ENCODE assay signal across 2 cellular contexts in the genomic region with DNA sequence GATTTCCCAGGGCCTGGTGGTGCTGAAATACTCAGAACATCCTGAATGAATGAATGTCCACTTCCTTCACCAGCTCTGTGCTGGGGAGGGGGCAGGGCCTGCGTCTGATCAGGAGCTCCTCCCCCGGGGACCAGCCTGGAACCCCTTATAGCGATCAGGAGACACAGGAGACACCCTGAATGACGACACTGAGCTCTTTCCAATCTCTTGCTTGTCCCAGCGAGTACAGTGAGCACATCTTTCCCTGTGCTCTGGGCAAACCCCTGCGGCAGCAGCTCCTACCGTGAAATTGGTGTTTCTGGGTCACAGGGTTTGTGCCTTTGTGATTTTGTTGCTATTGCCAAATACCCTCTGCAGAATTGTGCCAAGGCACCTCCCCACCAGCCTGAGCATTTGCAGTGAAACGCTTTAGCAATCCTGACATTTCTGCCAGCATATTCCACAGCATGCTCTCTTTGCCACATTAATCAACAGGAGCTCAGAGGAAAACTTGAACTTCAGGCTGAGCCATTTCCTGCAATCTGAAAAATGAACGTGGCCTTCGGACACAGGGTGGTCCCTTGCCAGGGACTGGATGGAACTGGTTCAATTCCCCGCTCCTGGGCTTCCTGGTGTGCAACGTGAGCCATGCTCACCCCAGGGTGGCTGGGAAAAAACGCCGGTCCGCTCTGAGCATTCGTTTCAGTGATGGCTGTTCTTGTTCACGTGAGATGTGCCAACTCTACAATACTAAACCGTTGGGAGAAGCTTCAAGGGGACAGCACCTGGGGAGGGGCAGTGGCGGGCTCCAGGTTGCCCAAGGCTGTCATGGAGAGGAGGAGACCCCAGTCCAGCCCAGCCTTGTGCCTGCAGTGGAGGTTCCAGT.
TF ChIP-seq lines count a peak whose summit lies in the region.

No MANE protein-coding gene starts in this region.

TF ChIP-seq in liver, 16 proteins besides CTCF, POLR2A, EP300 and RAD21:
- peak; percentile 45 for TF ChIP-seq HNF4G (IDR thresholded peaks at IDR 0.05)
- TF ChIP-seq, protein P1, sequence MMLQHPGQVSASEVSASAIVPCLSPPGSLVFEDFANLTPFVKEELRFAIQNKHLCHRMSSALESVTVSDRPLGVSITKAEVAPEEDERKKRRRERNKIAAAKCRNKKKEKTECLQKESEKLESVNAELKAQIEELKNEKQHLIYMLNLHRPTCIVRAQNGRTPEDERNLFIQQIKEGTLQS (IDR thresholded peaks at IDR 0.05): no peak
- no peak for TF ChIP-seq FOXA1 (IDR thresholded peaks at IDR 0.05)
- TF ChIP-seq NR2F2 (IDR thresholded peaks at IDR 0.05): peak; percentile 18
- peak in 1 of 2 donors; percentile 62 for TF ChIP-seq JUND (IDR thresholded peaks at IDR 0.05)
- TF ChIP-seq GABPA (IDR thresholded peaks at IDR 0.05 in 1 of 2, conservative IDR thresholded peaks at IDR 0.05 in 1 of 2): peak in 1 of 2 donors; percentile 76
- TF ChIP-seq RXRA (IDR thresholded peaks at IDR 0.05): peak; percentile 83 to 93
- peak; percentile 91 for TF ChIP-seq SP1 (IDR thresholded peaks at IDR 0.05)
- TF ChIP-seq, protein P2, sequence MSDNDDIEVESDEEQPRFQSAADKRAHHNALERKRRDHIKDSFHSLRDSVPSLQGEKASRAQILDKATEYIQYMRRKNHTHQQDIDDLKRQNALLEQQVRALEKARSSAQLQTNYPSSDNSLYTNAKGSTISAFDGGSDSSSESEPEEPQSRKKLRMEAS (IDR thresholded peaks at IDR 0.05): peak; percentile 99
- TF ChIP-seq, protein P3, sequence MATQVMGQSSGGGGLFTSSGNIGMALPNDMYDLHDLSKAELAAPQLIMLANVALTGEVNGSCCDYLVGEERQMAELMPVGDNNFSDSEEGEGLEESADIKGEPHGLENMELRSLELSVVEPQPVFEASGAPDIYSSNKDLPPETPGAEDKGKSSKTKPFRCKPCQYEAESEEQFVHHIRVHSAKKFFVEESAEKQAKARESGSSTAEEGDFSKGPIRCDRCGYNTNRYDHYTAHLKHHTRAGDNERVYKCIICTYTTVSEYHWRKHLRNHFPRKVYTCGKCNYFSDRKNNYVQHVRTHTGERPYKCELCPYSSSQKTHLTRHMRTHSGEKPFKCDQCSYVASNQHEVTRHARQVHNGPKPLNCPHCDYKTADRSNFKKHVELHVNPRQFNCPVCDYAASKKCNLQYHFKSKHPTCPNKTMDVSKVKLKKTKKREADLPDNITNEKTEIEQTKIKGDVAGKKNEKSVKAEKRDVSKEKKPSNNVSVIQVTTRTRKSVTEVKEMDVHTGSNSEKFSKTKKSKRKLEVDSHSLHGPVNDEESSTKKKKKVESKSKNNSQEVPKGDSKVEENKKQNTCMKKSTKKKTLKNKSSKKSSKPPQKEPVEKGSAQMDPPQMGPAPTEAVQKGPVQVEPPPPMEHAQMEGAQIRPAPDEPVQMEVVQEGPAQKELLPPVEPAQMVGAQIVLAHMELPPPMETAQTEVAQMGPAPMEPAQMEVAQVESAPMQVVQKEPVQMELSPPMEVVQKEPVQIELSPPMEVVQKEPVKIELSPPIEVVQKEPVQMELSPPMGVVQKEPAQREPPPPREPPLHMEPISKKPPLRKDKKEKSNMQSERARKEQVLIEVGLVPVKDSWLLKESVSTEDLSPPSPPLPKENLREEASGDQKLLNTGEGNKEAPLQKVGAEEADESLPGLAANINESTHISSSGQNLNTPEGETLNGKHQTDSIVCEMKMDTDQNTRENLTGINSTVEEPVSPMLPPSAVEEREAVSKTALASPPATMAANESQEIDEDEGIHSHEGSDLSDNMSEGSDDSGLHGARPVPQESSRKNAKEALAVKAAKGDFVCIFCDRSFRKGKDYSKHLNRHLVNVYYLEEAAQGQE (IDR thresholded peaks at IDR 0.05): peak; percentile 82
- TF ChIP-seq HNF4A (conservative IDR thresholded peaks at IDR 0.05): peak; percentile 61 to 80
- TF ChIP-seq FOXA2 (IDR thresholded peaks at IDR 0.05): no peak
- TF ChIP-seq EGR1 (IDR thresholded peaks at IDR 0.05; ENCODE audit: low read depth in 2 of 2): peak; percentile 74 to 86
- peak; percentile 85 for TF ChIP-seq YY1 (IDR thresholded peaks at IDR 0.05)

TF ChIP-seq in HepG2, 621 proteins besides CTCF, POLR2A, EP300 and RAD21:
- TF ChIP-seq ZNF589 (CRISPR knock-in tag; conservative IDR thresholded peaks at IDR 0.05) (no peak), NCOA2 (CRISPR knock-in tag; IDR thresholded peaks at IDR 0.05) (no peak)
- TF ChIP-seq, protein P4, sequence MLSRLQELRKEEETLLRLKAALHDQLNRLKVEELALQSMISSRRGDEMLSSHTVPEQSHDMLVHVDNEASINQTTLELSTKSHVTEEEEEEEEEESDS (CRISPR knock-in tag; IDR thresholded peaks at IDR 0.05; ENCODE audit: borderline replicate concordance): no peak
